Comparison of ENCODE assay signal across 8 cellular contexts in genomic region chr20:62617711-62618483, GRCh38. TPM values are rescaled to one million over a fixed set of nuclear protein-coding genes. Genes with fewer than 3 reads are reported as not detected.
A peak's percentile ranks its signal among the peaks of the same experiment; 100 is the strongest.
DNase-seq lines count a peak whose midpoint lies in the region; ATAC-seq and TF ChIP-seq lines count a peak whose summit lies in the region.

No MANE protein-coding gene starts in this region.

- no peaks in the 10 kb centered on the region for H3K9me3 ChIP-seq in liver (ENCODE audit: control insufficient read depth in 4 of 4, low read length in 3 of 4)
- H3K9me3 ChIP-seq in thymus (ENCODE audit: control insufficient read depth), result no peaks in the 10 kb centered on the region
- H3K9me3 ChIP-seq in Karpas-422 (ENCODE audit: low read length), result no peaks in the 10 kb centered on the region

- H3K36me3 ChIP-seq in liver (ENCODE audit: control insufficient read depth in 4 of 4, insufficient read depth in 3 of 4, low read depth in 1 of 4, low read length in 3 of 4) (no peaks in the 10 kb centered on the region), thymus (ENCODE audit: control insufficient read depth, insufficient read depth) (no peaks in the 10 kb centered on the region), Karpas-422 (ENCODE audit: insufficient read depth, low read length) (no peaks in the 10 kb centered on the region)

- H3K27ac ChIP-seq in liver (ENCODE audit: low read depth in 1 of 2, low read length in 2 of 2) (peak overlapping the region; percentile 38 to 69), thymus (ENCODE audit: low read depth) (peak overlapping the region; percentile 56), Karpas-422 (ENCODE audit: low read length) (no peak overlapping the region)

- H4K20me1 ChIP-seq in Karpas-422 (ENCODE audit: insufficient read depth, low read depth, low read length), result no peaks in the 10 kb centered on the region

- TF ChIP-seq CTCF in liver (IDR thresholded peaks at IDR 0.05; ENCODE audit: low read depth, low read length, missing input control) (no peak), mesothelial cell of epicardium (IDR thresholded peaks at IDR 0.05; ENCODE audit: unreplicated experiment) (no peak)

- no peaks in the 10 kb centered on the region for H3K79me2 ChIP-seq in Karpas-422 (ENCODE audit: low read length)

- no peak overlapping the region for H2AFZ ChIP-seq in Karpas-422 (ENCODE audit: low read length)

- ATAC-seq in GM18909 (IDR thresholded peaks at IDR 0.05; ENCODE audit: poor library complexity, unreplicated experiment), result peak; percentile 23

- DNase-seq in NAMALWA (ENCODE audit: low spot score) (peak; percentile 63), activated T-helper 1 cell treated with Interleukin-2 at 50 U/mL for 16 hours (ENCODE audit: low read depth) (peak; percentile 37), NCI-H226 (no peak), mesothelial cell of epicardium (ENCODE audit: low spot score in 2 of 2, unreplicated experiment in 2 of 2) (no peak), Karpas-422 (no peak)

- H3K27me3 ChIP-seq in liver (ENCODE audit: control insufficient read depth in 4 of 4, insufficient read depth in 4 of 4, low read length in 3 of 4) (peaks cover 0 to 3% (median 0%) of the 10 kb centered on the region in 4 donors), thymus (ENCODE audit: control insufficient read depth, insufficient read depth) (no peaks in the 10 kb centered on the region), Karpas-422 (ENCODE audit: low read length) (no peaks in the 10 kb centered on the region)

- H3K9me2 ChIP-seq in Karpas-422 (replicated peaks; ENCODE audit: insufficient read depth, low read length), result no peaks in the 10 kb centered on the region

- H3K4me1 ChIP-seq in liver (ENCODE audit: control insufficient read depth in 4 of 4, insufficient read depth in 4 of 4, low read length in 3 of 4) (peaks cover 0 to 3% (median 0%) of the 10 kb centered on the region in 4 donors), thymus (ENCODE audit: control insufficient read depth, insufficient read depth, low read length) (peaks cover 6% of the 10 kb centered on the region), Karpas-422 (ENCODE audit: low read length) (no peaks in the 10 kb centered on the region)

- H3K27me3 Mint-ChIP-seq in mesothelial cell of epicardium (ENCODE audit: low read depth), result peaks cover 8% of the 10 kb centered on the region

- H3K9me3 Mint-ChIP-seq in mesothelial cell of epicardium, result peaks cover under 1% of the 10 kb centered on the region

- no peak overlapping the region for H3K9ac ChIP-seq in liver (ENCODE audit: low read depth in 1 of 2, low read length in 2 of 2)
- no peak overlapping the region for H3K9ac ChIP-seq in Karpas-422 (ENCODE audit: low read length)

- no peak overlapping the region for H3K4me3 ChIP-seq in liver (ENCODE audit: low read depth in 1 of 3, low read length in 3 of 3)
- H3K4me3 ChIP-seq in thymus (ENCODE audit: low read length), result no peak overlapping the region
- H3K4me3 ChIP-seq in Karpas-422 (ENCODE audit: low read length), result no peak overlapping the region

- WGBS in liver, result 71% methylated on average over 23 of the region's 23 CpGs
- 29% methylated on average over 23 of the region's 23 CpGs for WGBS in thymus

- H3K36me3 Mint-ChIP-seq in mesothelial cell of epicardium, result no peaks in the 10 kb centered on the region

- H3K4me3 Mint-ChIP-seq in mesothelial cell of epicardium, result no peak overlapping the region

- H3K27ac Mint-ChIP-seq in mesothelial cell of epicardium, result no peak overlapping the region

- TF ChIP-seq RAD21 in liver (IDR thresholded peaks at IDR 0.05), result peak in 1 of 2 donors; percentile 5

- no peak overlapping the region for H3K4me2 ChIP-seq in Karpas-422 (ENCODE audit: low read depth, low read length, poor library complexity, severe bottlenecking)

- H3K4me1 Mint-ChIP-seq in mesothelial cell of epicardium, result peaks cover 16% of the 10 kb centered on the region

TF ChIP-seq in liver, 16 proteins besides CTCF, POLR2A, EP300 and RAD21:
- TF ChIP-seq FOXA2 (IDR thresholded peaks at IDR 0.05) (no peak), NR2F2 (IDR thresholded peaks at IDR 0.05) (peak; percentile 76), SP1 (IDR thresholded peaks at IDR 0.05) (peak; percentile 32)

RNA-seq across cellular contexts. Expression of gene SLCO4A1, which starts 24.4 kb away (rescaled TPM):
- 1 to 10 TPM; 1.7 to 3.5 TPM for total RNA-seq in liver
- polyA plus RNA-seq in liver, result 1 to 10 TPM; 1.3 to 4.3 TPM
- polyA plus RNA-seq in thymus, result 13.4 TPM
- total RNA-seq in mesothelial cell of epicardium, result 3.7 to 4.5 TPM (median 4.3 TPM) in 3 replicates
- total RNA-seq in Karpas-422 (2014; rRNA removed; shearing (Covaris generic); ENCODE audit: low replicate concordance), result 0.72 TPM in 1 of 2 replicates, not detected in the other

Comparison
In these comparisons a context has a peak if more than half of its experiments do, and no peak if none do; other contexts are left out.
1. DNase-seq: peak in NAMALWA (single experiment) and activated T-helper 1 cell treated with Interleukin-2 at 50 U/mL for 16 hours (single experiment); none in NCI-H226 (single experiment), mesothelial cell of epicardium (0 of 2) and Karpas-422 (single experiment).